In genomic region chr22:42960146-42960509, GRCh38 we compare ENCODE assay signal across 9 cellular contexts. TPM values are rescaled to one million over a fixed set of nuclear protein-coding genes. Genes with fewer than 3 reads are reported as not detected.
DNase-seq lines count a peak whose midpoint lies in the region; ATAC-seq, FAIRE-seq and TF ChIP-seq lines count a peak whose summit lies in the region.
"Had no signal": no experiment of that assay in that cellular context is flagged by ENCODE, and none has a peak within 500 bp of the region (broad histone marks: within the 10 kb centered on the region; RNA-seq: fewer than 3 reads in every experiment).

No MANE protein-coding gene starts in this region.

- H3K4me2 ChIP-seq in GM12878 (ENCODE audit: control insufficient read depth, insufficient read depth), result no peak overlapping the region

- TF ChIP-seq CTCF in GM12878 (IDR thresholded peaks at IDR 0.05 in 2 of 3, conservative IDR thresholded peaks at IDR 0.05 in 1 of 3; ENCODE audit: control insufficient read depth in 2 of 3, extremely low read depth in 1 of 3, insufficient read depth in 1 of 3, low read depth in 3 of 3, low read length in 3 of 3) (no peak), liver (IDR thresholded peaks at IDR 0.05; ENCODE audit: low read depth, low read length, missing input control) (no peak)

- H3K4me1 ChIP-seq in GM12878 (ENCODE audit: control insufficient read depth, insufficient read depth, low read length) (peaks cover 15% of the 10 kb centered on the region), liver (ENCODE audit: control insufficient read depth in 4 of 4, insufficient read depth in 4 of 4, low read length in 3 of 4) (peaks cover 10 to 41% (median 36%) of the 10 kb centered on the region in 4 donors), thymus (ENCODE audit: control insufficient read depth, insufficient read depth, low read length) (no peaks in the 10 kb centered on the region)

- H3K9me3 Mint-ChIP-seq in activated CD4-positive, alpha-beta T cell treated with anti-CD3 and anti-CD28 coated beads, Interleukin-2, amount 10 ng/mL, durations not matched to agents 24 days and 14 days, result no peaks in the 10 kb centered on the region

- BruUV-seq in GM12878 (replicated peaks; lab: Mats Ljungman, UMichigan), result no TSS peak

- FAIRE-seq in GM12878 (lab: Jason Lieb, UNC), result no peak

- peaks cover 47% of the 10 kb centered on the region for H3K4me1 Mint-ChIP-seq in activated CD4-positive, alpha-beta T cell treated with anti-CD3 and anti-CD28 coated beads, Interleukin-2, amount 10 ng/mL, durations not matched to agents 24 days and 14 days

- H3K4me3 ChIP-seq in GM12878 (no peak overlapping the region), liver (ENCODE audit: low read depth in 1 of 3, low read length in 3 of 3) (peak overlapping the region in 1 of 3 donors; percentile 69), thymus (ENCODE audit: low read length) (no peak overlapping the region)

- no peak for TF ChIP-seq POLR2A in GM12878 (IDR thresholded peaks at IDR 0.05; ENCODE audit: low read depth, low read length)

- H3K27ac ChIP-seq in GM12878 (ENCODE audit: control insufficient read depth, insufficient read depth) (peak overlapping the region; percentile 13), liver (ENCODE audit: low read depth in 1 of 2, low read length in 2 of 2) (peak overlapping the region; percentile 85 to 92), thymus (ENCODE audit: low read depth) (peak overlapping the region; percentile 46)

- WGBS in GM12878 (ENCODE audit: insufficient coverage, insufficient replicate concordance, low lambda C conversion rate, missing lambda C conversion rate), result 86% methylated on average over 3 of the region's 3 CpGs
- 34% methylated on average over 3 of the region's 3 CpGs for WGBS in liver
- 44% methylated on average over 3 of the region's 3 CpGs for WGBS in thymus

- H3K36me3 Mint-ChIP-seq in activated CD4-positive, alpha-beta T cell treated with anti-CD3 and anti-CD28 coated beads, Interleukin-2, amount 10 ng/mL, durations not matched to agents 24 days and 14 days (ENCODE audit: low read depth), result peaks cover 2% of the 10 kb centered on the region

- TF ChIP-seq RAD21 in GM12878 (IDR thresholded peaks at IDR 0.05; ENCODE audit: insufficient read depth, low read depth, low read length) (no peak), liver (IDR thresholded peaks at IDR 0.05) (no peak)

- H2AFZ ChIP-seq in GM12878 (ENCODE audit: control insufficient read depth, low read depth, low read length), result no peak overlapping the region

- no peak for TF ChIP-seq EP300 in GM12878 (IDR thresholded peaks at IDR 0.05; ENCODE audit: borderline replicate concordance in 1 of 2, control insufficient read depth in 1 of 2, low read depth in 2 of 2, low read length in 2 of 2)

- in situ Hi-C loops in GM12878 (cut with MboI), result no loop called here

- RAD21 ChIA-PET in GM12878 (lab: Charles Lee; ENCODE audit: unreplicated experiment), result interaction anchor here (1.4 to 2.1 kb wide), 2 partner anchors 13 to 65 kb away, joined by 4 to 6 read pairs; no protein-coding TSS in a partner anchor

- H3K27me3 Mint-ChIP-seq in activated CD4-positive, alpha-beta T cell treated with anti-CD3 and anti-CD28 coated beads, Interleukin-2, amount 10 ng/mL, durations not matched to agents 24 days and 14 days, result no peaks in the 10 kb centered on the region

- peaks cover 79% of the 10 kb centered on the region for H3K79me2 ChIP-seq in GM12878 (ENCODE audit: control insufficient read depth, insufficient read depth, low read length)

- ATAC-seq in GM12878 (no peak), GM21723 (IDR thresholded peaks at IDR 0.05; ENCODE audit: unreplicated experiment) (no peak)

- CTCF ChIA-PET in GM12878 (lab: Yijun Ruan, JAX), result interaction anchor here (0.6 to 0.8 kb wide), 2 partner anchors 11 to 43 kb away, joined by 3 to 4 read pairs; no protein-coding TSS in a partner anchor

- SMC1A ChIA-PET in GM12878 (lab: Charles Lee; ENCODE audit: uncharacterized antibody, unreplicated experiment), result interaction anchor here (1.0 to 2.2 kb wide), 6 partner anchors 13 to 40 kb away, joined by 3 to 7 read pairs (median 4); no protein-coding TSS in a partner anchor

- H3K27me3 ChIP-seq in GM12878 (replicated peaks in 1 of 2; ENCODE audit: control insufficient read depth in 2 of 2, insufficient read depth in 2 of 2, low read length in 1 of 2) (no peaks in the 10 kb centered on the region), liver (ENCODE audit: control insufficient read depth in 4 of 4, insufficient read depth in 4 of 4, low read length in 3 of 4) (no peaks in the 10 kb centered on the region), thymus (ENCODE audit: control insufficient read depth, insufficient read depth) (no peaks in the 10 kb centered on the region)

- peak overlapping the region; percentile 44 for H3K4me3 Mint-ChIP-seq in activated CD4-positive, alpha-beta T cell treated with anti-CD3 and anti-CD28 coated beads, Interleukin-2, amount 10 ng/mL, durations not matched to agents 24 days and 14 days

- H3K36me3 ChIP-seq in GM12878 (ENCODE audit: control insufficient read depth in 2 of 2, insufficient read depth in 2 of 2, low read length in 1 of 2) (peaks cover 4 to 17% of the 10 kb centered on the region in 2 experiments), liver (ENCODE audit: control insufficient read depth in 4 of 4, insufficient read depth in 3 of 4, low read depth in 1 of 4, low read length in 3 of 4) (no peaks in the 10 kb centered on the region), thymus (ENCODE audit: control insufficient read depth, insufficient read depth) (no peaks in the 10 kb centered on the region)

- H3K9me3 ChIP-seq in GM12878 (replicated peaks; ENCODE audit: control insufficient read depth, insufficient read depth, low read length), result no peaks in the 10 kb centered on the region; the same call in 2 of the 3 replicates
- no peaks in the 10 kb centered on the region for H3K9me3 ChIP-seq in liver (ENCODE audit: control insufficient read depth in 4 of 4, low read length in 3 of 4)
- no peaks in the 10 kb centered on the region for H3K9me3 ChIP-seq in thymus (ENCODE audit: control insufficient read depth)

- POLR2A ChIA-PET in GM12878 (lab: Charles Lee), result interaction anchor here (0.6 to 1.1 kb wide), 3 partner anchors 15 to 97 kb away, joined by 3 to 5 read pairs (median 3); no protein-coding TSS in a partner anchor

- H3K9ac ChIP-seq in GM12878 (ENCODE audit: control insufficient read depth, insufficient read depth, low read length), result no peak overlapping the region; the same call in 1 of the 2 replicates
- peak overlapping the region in 1 of 2 donors; percentile 69 for H3K9ac ChIP-seq in liver (ENCODE audit: low read depth in 1 of 2, low read length in 2 of 2)

- H3K27ac Mint-ChIP-seq in activated CD4-positive, alpha-beta T cell treated with anti-CD3 and anti-CD28 coated beads, Interleukin-2, amount 10 ng/mL, durations not matched to agents 24 days and 14 days, result no peak overlapping the region

- no peaks in the 10 kb centered on the region for H4K20me1 ChIP-seq in GM12878 (ENCODE audit: control insufficient read depth, insufficient read depth)

- intact Hi-C loops in activated CD4-positive, alpha-beta T cell treated with anti-CD3 and anti-CD28 coated beads, Interleukin-2, amount 10 ng/mL, durations not matched to agents 24 days and 14 days (cut with micrococcal nuclease), result loop anchor here (10.0 kb wide), 1 partner anchor 65 kb away; no protein-coding TSS in a partner anchor
- intact Hi-C loops in GM12878 (cut with micrococcal nuclease; ENCODE audit: unreplicated experiment), result no loop called here

- DNase-seq in activated CD4-positive, alpha-beta T cell treated with anti-CD3 and anti-CD28 coated beads, Interleukin-2, amount 10 ng/mL, durations not matched to agents 24 days and 14 days, result no peak
- no peak for DNase-seq in activated CD4-positive, alpha-beta T cell treated with anti-CD3 and anti-CD28 coated beads for 1 hour
- DNase-seq in GM12878 (ENCODE audit: low read depth, low spot score) (no peak), DMS79 treated with DMSO at 0.1 percent for 48 hours (lab: John Stamatoyannopoulos, UW) (no peak), foreskin melanocyte (no peak)
- DNase-seq: NCI-H2171 had no signal

TF ChIP-seq in liver, 16 proteins besides CTCF, POLR2A, EP300 and RAD21 (continues in another document):
- no peak for TF ChIP-seq FOXA2 (IDR thresholded peaks at IDR 0.05)
- TF ChIP-seq ZBTB33 (IDR thresholded peaks at IDR 0.05), result no peak

RNA-seq across cellular contexts. Expression of gene PACSIN2, which starts 54.8 kb away (rescaled TPM):
- total RNA-seq in activated CD4-positive, alpha-beta T cell treated with anti-CD3 and anti-CD28 coated beads, Interleukin-2, amount 10 ng/mL, durations not matched to agents 24 days and 14 days, result 32.5 and 33.0 TPM in 2 replicates
- total RNA-seq in GM12878 (2013; cell fraction: nucleolus; rRNA removed), result 83.4 and 87.9 TPM in 2 replicates
- total RNA-seq in GM12878 (2014; rRNA removed) (26.4 and 27.5 TPM in 2 replicates), GM12878 (2014; rRNA removed; fragmentation: Illumina TruSeq; extraction: Trizol) (42.1 and 45.9 TPM in 2 replicates), GM12878 (2021) (78.7 and 80.6 TPM in 2 replicates), liver (10 to 100 TPM; 15.4 to 31.4 TPM)
- polyA plus RNA-seq in GM12878 (2011; ENCODE audit: low read depth), result 24.4 TPM
- polyA plus RNA-seq in GM12878 (2011; rRNA removed) (57.4 and 67.7 TPM in 2 replicates), GM12878 (2014; fragmentation: Illumina TruSeq; extraction: Trizol) (36.0 and 47.4 TPM in 2 replicates), GM12878 (2014; fragmentation: Nextera tagmentation; extraction: Ambion mirVana) (1 to 10 TPM in 1 of 2 experiments, under 1 TPM in 1; 0.93 to 1.6 TPM), GM12878 (2014; rRNA removed) (53.9 and 60.0 TPM in 2 replicates), GM12878 (2016; fragmentation: Nextera tagmentation; extraction: Ambion mirVana) (10 to 100 TPM; 46.3 to 49.5 TPM), liver (10 to 100 TPM in 1 of 2 donors, 1 to 10 TPM in 1; 9.1 to 18.6 TPM), thymus (36.0 TPM)
- 66.7 and 69.8 TPM in 2 replicates for polyA plus RNA-seq in GM12878 (2011; cell fraction: cytosol; rRNA removed)
- 83.2 and 88.8 TPM in 2 replicates for polyA plus RNA-seq in GM12878 (2011; cell fraction: nucleus; rRNA removed)
- 38.7 and 45.2 TPM in 2 replicates for polyA plus RNA-seq in GM12878 (2012)
- polyA minus RNA-seq in GM12878 (2011; rRNA and poly(A)+ RNA removed), result 36.6 and 45.8 TPM in 2 replicates
- 13.4 and 13.5 TPM in 2 replicates for polyA minus RNA-seq in GM12878 (2011; cell fraction: cytosol; rRNA and poly(A)+ RNA removed)
- polyA minus RNA-seq in GM12878 (2011; cell fraction: nucleus; rRNA and poly(A)+ RNA removed), result 12.2 and 18.0 TPM in 2 replicates

Comparison
In these comparisons a context has a peak if more than half of its experiments do, and no peak if none do; other contexts are left out.
1. H3K27ac ChIP-seq: peak in every context shown above with its lines; median percentile 88 in liver; 46 in thymus; 13 in GM12878.